In genomic region chr15:86268558-86268957, GRCh38 we compare ENCODE assay signal across 37 cellular contexts.
"Had no signal": no experiment of that assay in that cellular context is flagged by ENCODE, and none has a peak within 500 bp of the region (broad histone marks: within the 10 kb centered on the region; RNA-seq: fewer than 3 reads in every experiment).

No MANE protein-coding gene starts in this region.

- H3K27ac ChIP-seq: ascending aorta, cardiac muscle cell, VCaP had no signal

- DNase-seq: activated CD4-positive, alpha-beta memory T cell treated with anti-CD3 and anti-CD28 coated beads, Interleukin-2, amount 10 ng/mL, durations not matched to agents 7 days and 5 days; activated CD4-positive, alpha-beta T cell treated with anti-CD3 and anti-CD28 coated beads for 1 hour; activated CD4-positive, alpha-beta T cell treated with anti-CD3 and anti-CD28 coated beads for 36 hours; activated CD4-positive, alpha-beta T cell treated with anti-CD3 and anti-CD28 coated beads for 48 hours; activated CD4-positive, alpha-beta T cell treated with anti-CD3 and anti-CD28 coated beads, Interleukin-2, amount 10 ng/mL, durations not matched to agents 7 days and 5 days; activated CD4-positive, alpha-beta T cell treated with anti-CD3 and anti-CD28 coated beads, Interleukin-2, amount 50 U/mL, for 48 hours; activated CD4-positive, CD25-positive, alpha-beta regulatory T cell; activated CD8-positive, alpha-beta memory T cell treated with anti-CD3 and anti-CD28 coated beads for 24 hours; activated CD8-positive, alpha-beta memory T cell treated with anti-CD3 and anti-CD28 coated beads, Interleukin-2, amount 10 ng/mL, durations not matched to agents 7 days and 5 days; activated CD8-positive, alpha-beta memory T cell treated with anti-CD3 and anti-CD28 coated beads, Interleukin-2, amount 50 U/mL, for 48 hours; activated CD8-positive, alpha-beta T cell treated with anti-CD3 and anti-CD28 coated beads, Interleukin-2, amount 10 ng/mL, durations not matched to agents 7 days and 5 days; activated effector memory CD4-positive, alpha-beta T cell treated with Interleukin-2 at 50 U/mL for 16 hours; activated gamma-delta T cell; activated naive CD4-positive, alpha-beta T cell treated with anti-CD3 and anti-CD28 coated beads, Interleukin-2, amount 10 ng/mL, durations not matched to agents 7 days and 5 days; activated naive CD4-positive, alpha-beta T cell treated with Interleukin-2 at 50 U/mL for 16 hours; activated naive CD8-positive, alpha-beta T cell treated with anti-CD3 and anti-CD28 coated beads, Interleukin-2, amount 10 ng/mL, durations not matched to agents 7 days and 5 days; activated naive CD8-positive, alpha-beta T cell treated with anti-CD3 and anti-CD28 coated beads, Interleukin-2, amount 50 U/mL, for 24 hours; activated T-cell treated with anti-CD3 and anti-CD28 coated beads, Interleukin-2, amount 50 U/mL, for 24 hours; activated T-cell treated with anti-CD3 and anti-CD28 coated beads, Interleukin-2, amount 50 U/mL, for 48 hours; amygdala; anterior cingulate cortex; caudate nucleus; cerebellar nuclear complex; T-helper 1 cell; T-helper 2 cell; T-helper 9 cell had no signal

- H3K4me1 ChIP-seq: ascending aorta had no signal

- H3K4me1 Mint-ChIP-seq: activated CD4-positive, alpha-beta memory T cell treated with anti-CD3 and anti-CD28 coated beads, Interleukin-2, amount 10 ng/mL, durations not matched to agents 7 days and 5 days; activated CD4-positive, alpha-beta T cell treated with anti-CD3 and anti-CD28 coated beads for 36 hours; activated CD4-positive, alpha-beta T cell treated with anti-CD3 and anti-CD28 coated beads, Interleukin-2, amount 10 ng/mL, durations not matched to agents 7 days and 5 days; activated CD8-positive, alpha-beta memory T cell treated with anti-CD3 and anti-CD28 coated beads, Interleukin-2, amount 10 ng/mL, durations not matched to agents 7 days and 5 days; activated naive CD4-positive, alpha-beta T cell treated with anti-CD3 and anti-CD28 coated beads, Interleukin-2, amount 10 ng/mL, durations not matched to agents 7 days and 5 days; activated naive CD4-positive, alpha-beta T cell treated with anti-CD3 and anti-CD28 coated beads, Interleukin-2, amount 50 U/mL, for 24 hours; activated naive CD8-positive, alpha-beta T cell treated with anti-CD3 and anti-CD28 coated beads, Interleukin-2, amount 10 ng/mL, durations not matched to agents 7 days and 5 days; activated naive CD8-positive, alpha-beta T cell treated with anti-CD3 and anti-CD28 coated beads, Interleukin-2, amount 50 U/mL, for 24 hours; brain; central memory CD8-positive, alpha-beta T cell had no signal

- H3K27me3 ChIP-seq: ascending aorta, cardiac muscle cell had no signal

- H3K36me3 ChIP-seq: ascending aorta, cardiac muscle cell had no signal

- H3K27me3 Mint-ChIP-seq: activated CD4-positive, alpha-beta memory T cell treated with anti-CD3 and anti-CD28 coated beads, Interleukin-2, amount 10 ng/mL, durations not matched to agents 7 days and 5 days; activated CD4-positive, alpha-beta T cell treated with anti-CD3 and anti-CD28 coated beads, Interleukin-2, amount 10 ng/mL, durations not matched to agents 7 days and 5 days; activated CD8-positive, alpha-beta memory T cell treated with anti-CD3 and anti-CD28 coated beads, Interleukin-2, amount 10 ng/mL, durations not matched to agents 7 days and 5 days; activated naive CD8-positive, alpha-beta T cell treated with anti-CD3 and anti-CD28 coated beads, Interleukin-2, amount 10 ng/mL, durations not matched to agents 7 days and 5 days had no signal

- H3K4me3 ChIP-seq: ascending aorta, cardiac muscle cell had no signal

- ATAC-seq: activated CD4-positive, alpha-beta T cell treated with anti-CD3 and anti-CD28 coated beads for 36 hours; activated CD4-positive, CD25-positive, alpha-beta regulatory T cell treated with anti-CD3 and anti-CD28 coated beads, Interleukin-2, amount 50 U/mL, for 24 hours; activated CD8-positive, alpha-beta memory T cell treated with anti-CD3 and anti-CD28 coated beads, Interleukin-2, amount 10 ng/mL, durations not matched to agents 7 days and 5 days; activated CD8-positive, alpha-beta T cell treated with anti-CD3 and anti-CD28 coated beads, Interleukin-2, amount 10 ng/mL, durations not matched to agents 7 days and 5 days; activated naive CD8-positive, alpha-beta T cell treated with anti-CD3 and anti-CD28 coated beads, Interleukin-2, amount 50 U/mL, for 24 hours had no signal

- H3K9me3 ChIP-seq: ascending aorta had no signal

- H3K9me3 Mint-ChIP-seq: activated CD4-positive, alpha-beta memory T cell treated with anti-CD3 and anti-CD28 coated beads, Interleukin-2, amount 10 ng/mL, durations not matched to agents 7 days and 5 days; activated CD4-positive, alpha-beta T cell treated with anti-CD3 and anti-CD28 coated beads, Interleukin-2, amount 10 ng/mL, durations not matched to agents 7 days and 5 days; activated naive CD4-positive, alpha-beta T cell treated with anti-CD3 and anti-CD28 coated beads, Interleukin-2, amount 10 ng/mL, durations not matched to agents 7 days and 5 days; activated naive CD4-positive, alpha-beta T cell treated with anti-CD3 and anti-CD28 coated beads, Interleukin-2, amount 50 U/mL, for 24 hours; activated naive CD8-positive, alpha-beta T cell treated with anti-CD3 and anti-CD28 coated beads, Interleukin-2, amount 10 ng/mL, durations not matched to agents 7 days and 5 days; activated naive CD8-positive, alpha-beta T cell treated with anti-CD3 and anti-CD28 coated beads, Interleukin-2, amount 50 U/mL, for 24 hours; activated T-cell treated with anti-CD3 and anti-CD28 coated beads, Interleukin-2, amount 50 U/mL, for 24 hours; activated T-helper 2 cell treated with anti-CD3 and anti-CD28 coated beads, Interferon-gamma antibody, Interleukin-2, Interleukin-4, amounts not matched to agents 10 μg/mL and 5 μg/mL and 100 μg/mL, durations not matched to agents 14 hours and 24 hours and 36 hours; brain; central memory CD8-positive, alpha-beta T cell; T-helper 1 cell treated with Interleukin-12 subunit alpha and Interleukin-12 subunit beta and Interleukin-4 antibody, amounts not matched to agents 30 μg/mL and 1 μg/mL, for 36 hours; T-helper 2 cell treated with Interferon-gamma antibody and Interleukin-4, amounts not matched to agents 5 μg/mL and 100 μg/mL, for 36 hours had no signal

- H3K4me3 Mint-ChIP-seq: activated CD4-positive, alpha-beta memory T cell treated with anti-CD3 and anti-CD28 coated beads, Interleukin-2, amount 10 ng/mL, durations not matched to agents 7 days and 5 days; activated CD4-positive, alpha-beta T cell treated with anti-CD3 and anti-CD28 coated beads for 36 hours; activated CD4-positive, alpha-beta T cell treated with anti-CD3 and anti-CD28 coated beads, Interleukin-2, amount 10 ng/mL, durations not matched to agents 7 days and 5 days; activated CD8-positive, alpha-beta memory T cell treated with anti-CD3 and anti-CD28 coated beads, Interleukin-2, amount 10 ng/mL, durations not matched to agents 7 days and 5 days; activated CD8-positive, alpha-beta T cell treated with anti-CD3 and anti-CD28 coated beads, Interleukin-2, amount 10 ng/mL, durations not matched to agents 7 days and 5 days; activated naive CD4-positive, alpha-beta T cell treated with anti-CD3 and anti-CD28 coated beads, Interleukin-2, amount 10 ng/mL, durations not matched to agents 7 days and 5 days; activated naive CD4-positive, alpha-beta T cell treated with anti-CD3 and anti-CD28 coated beads, Interleukin-2, amount 50 U/mL, for 24 hours; activated naive CD8-positive, alpha-beta T cell; activated naive CD8-positive, alpha-beta T cell treated with anti-CD3 and anti-CD28 coated beads, Interleukin-2, amount 10 ng/mL, durations not matched to agents 7 days and 5 days; activated naive CD8-positive, alpha-beta T cell treated with anti-CD3 and anti-CD28 coated beads, Interleukin-2, amount 50 U/mL, for 24 hours; activated T-cell treated with anti-CD3 and anti-CD28 coated beads, Interleukin-2, amount 50 U/mL, for 24 hours; brain; central memory CD8-positive, alpha-beta T cell; T-helper 1 cell treated with Interleukin-12 subunit alpha and Interleukin-12 subunit beta and Interleukin-4 antibody, amounts not matched to agents 30 μg/mL and 1 μg/mL, for 36 hours; T-helper 2 cell treated with Interferon-gamma antibody and Interleukin-4, amounts not matched to agents 5 μg/mL and 100 μg/mL, for 36 hours had no signal

- H3K27ac Mint-ChIP-seq: activated CD4-positive, alpha-beta memory T cell treated with anti-CD3 and anti-CD28 coated beads, Interleukin-2, amount 10 ng/mL, durations not matched to agents 7 days and 5 days; activated CD4-positive, alpha-beta T cell treated with anti-CD3 and anti-CD28 coated beads for 36 hours; activated CD4-positive, alpha-beta T cell treated with anti-CD3 and anti-CD28 coated beads, Interleukin-2, amount 10 ng/mL, durations not matched to agents 7 days and 5 days; activated CD8-positive, alpha-beta memory T cell treated with anti-CD3 and anti-CD28 coated beads, Interleukin-2, amount 10 ng/mL, durations not matched to agents 7 days and 5 days; activated CD8-positive, alpha-beta T cell treated with anti-CD3 and anti-CD28 coated beads, Interleukin-2, amount 10 ng/mL, durations not matched to agents 7 days and 5 days; activated naive CD4-positive, alpha-beta T cell treated with anti-CD3 and anti-CD28 coated beads, Interleukin-2, amount 10 ng/mL, durations not matched to agents 7 days and 5 days; activated naive CD4-positive, alpha-beta T cell treated with anti-CD3 and anti-CD28 coated beads, Interleukin-2, amount 50 U/mL, for 24 hours; activated naive CD8-positive, alpha-beta T cell; activated naive CD8-positive, alpha-beta T cell treated with anti-CD3 and anti-CD28 coated beads, Interleukin-2, amount 10 ng/mL, durations not matched to agents 7 days and 5 days; activated naive CD8-positive, alpha-beta T cell treated with anti-CD3 and anti-CD28 coated beads, Interleukin-2, amount 50 U/mL, for 24 hours; activated T-cell treated with anti-CD3 and anti-CD28 coated beads, Interleukin-2, amount 50 U/mL, for 24 hours; activated T-helper 2 cell treated with anti-CD3 and anti-CD28 coated beads, Interferon-gamma antibody, Interleukin-2, Interleukin-4, amounts not matched to agents 10 μg/mL and 5 μg/mL and 100 μg/mL, durations not matched to agents 14 hours and 24 hours and 36 hours; brain; T-helper 1 cell treated with Interleukin-12 subunit alpha and Interleukin-12 subunit beta and Interleukin-4 antibody, amounts not matched to agents 30 μg/mL and 1 μg/mL, for 36 hours; T-helper 2 cell treated with Interferon-gamma antibody and Interleukin-4, amounts not matched to agents 5 μg/mL and 100 μg/mL, for 36 hours had no signal

- H3K36me3 Mint-ChIP-seq: activated CD8-positive, alpha-beta memory T cell treated with anti-CD3 and anti-CD28 coated beads, Interleukin-2, amount 10 ng/mL, durations not matched to agents 7 days and 5 days; activated naive CD4-positive, alpha-beta T cell treated with anti-CD3 and anti-CD28 coated beads, Interleukin-2, amount 10 ng/mL, durations not matched to agents 7 days and 5 days; activated naive CD4-positive, alpha-beta T cell treated with anti-CD3 and anti-CD28 coated beads, Interleukin-2, amount 50 U/mL, for 24 hours; activated naive CD8-positive, alpha-beta T cell; activated naive CD8-positive, alpha-beta T cell treated with anti-CD3 and anti-CD28 coated beads, Interleukin-2, amount 10 ng/mL, durations not matched to agents 7 days and 5 days; brain had no signal
